Comparison of ENCODE assay signal across 8 cellular contexts in the genomic region with DNA sequence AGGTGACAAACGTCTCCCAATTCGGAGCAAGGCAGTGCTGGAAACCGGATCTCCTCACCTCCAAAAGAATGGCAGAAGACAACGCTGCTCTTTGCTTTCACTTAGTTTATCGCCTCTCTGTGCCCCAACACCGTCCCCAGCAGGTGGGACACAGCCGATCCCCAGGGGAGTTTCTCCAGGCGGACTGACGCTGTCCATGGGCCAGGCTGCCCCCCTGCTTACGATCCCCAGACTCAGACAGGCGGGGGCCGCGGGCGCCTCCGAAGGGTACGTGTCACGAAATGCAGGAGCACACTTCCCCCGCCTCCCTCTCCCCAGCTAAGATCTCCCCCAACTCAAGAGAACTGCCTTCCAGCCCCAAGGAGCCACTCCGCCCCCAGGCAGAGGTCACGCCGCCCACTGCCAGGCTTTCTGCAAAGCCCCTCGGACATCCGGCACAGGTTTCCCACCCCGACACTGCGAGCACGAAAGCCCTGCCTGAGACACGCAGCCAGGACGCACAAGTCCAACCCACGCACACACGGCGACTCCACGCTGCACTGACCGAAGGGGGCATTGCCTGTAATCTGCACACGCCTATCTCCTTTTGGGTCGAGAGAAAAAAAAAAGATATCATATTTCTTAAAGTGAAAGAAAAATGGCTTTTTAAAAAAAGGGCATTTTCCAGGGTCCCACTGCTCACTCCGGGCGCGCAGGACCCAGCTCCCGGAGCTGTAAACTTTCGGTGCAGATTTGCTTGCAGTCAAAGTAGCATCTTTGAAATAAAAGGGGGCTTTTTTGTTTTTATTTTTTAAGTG. TPM values are rescaled to one million over a fixed set of nuclear protein-coding genes. Genes with fewer than 3 reads are reported as not detected.
DNase-seq lines count a peak whose midpoint lies in the region; ATAC-seq and TF ChIP-seq lines count a peak whose summit lies in the region.

No MANE protein-coding gene starts in this region.

- H3K9me3 ChIP-seq in gastroesophageal sphincter = no peaks in the 10 kb centered on the region
- H3K9me3 ChIP-seq in neural cell (ENCODE audit: low read length) = no peaks in the 10 kb centered on the region

- H3K27me3 ChIP-seq in gastroesophageal sphincter (no peaks in the 10 kb centered on the region), neural cell (ENCODE audit: insufficient read depth, low read depth, low read length) (no peaks in the 10 kb centered on the region)

- H3K36me3 Mint-ChIP-seq in activated CD8-positive, alpha-beta T cell treated with anti-CD3 and anti-CD28 coated beads for 36 hours (ENCODE audit: low read depth) = no peaks in the 10 kb centered on the region

- ATAC-seq in activated CD8-positive, alpha-beta T cell treated with anti-CD3 and anti-CD28 coated beads for 36 hours = peak; percentile 22
- ATAC-seq in gastroesophageal sphincter (no peak), GM19324 (IDR thresholded peaks at IDR 0.05; ENCODE audit: low FRiP score, unreplicated experiment) (no peak)

- TF ChIP-seq POLR2A in gastroesophageal sphincter (IDR thresholded peaks at IDR 0.05) = peak in 1 of 2 donors; percentile 34

- H3K9me2 ChIP-seq in neural cell (ENCODE audit: insufficient read depth, low read length) = no peaks in the 10 kb centered on the region

- H3K9ac ChIP-seq in neural cell (ENCODE audit: low read length) = peak overlapping the region; percentile 81

- H3K4me3 ChIP-seq in gastroesophageal sphincter = peak overlapping the region; percentile 86 to 93
- peak overlapping the region; percentile 92 for H3K4me3 ChIP-seq in neural cell (ENCODE audit: low read length)

- peaks cover 0 to 14% of the 10 kb centered on the region in 2 donors for H3K36me3 ChIP-seq in gastroesophageal sphincter
- peaks cover 8% of the 10 kb centered on the region for H3K36me3 ChIP-seq in neural cell (ENCODE audit: insufficient read depth, low read length)

- WGBS in gastroesophageal sphincter (ENCODE audit: low coverage in 1 of 2), 2 donors = 1 to 2% methylated on average over 11 to 18 of the region's 40 CpGs

- H3K27ac Mint-ChIP-seq in activated CD8-positive, alpha-beta T cell treated with anti-CD3 and anti-CD28 coated beads for 36 hours = no peak overlapping the region

- TF ChIP-seq EP300 in gastroesophageal sphincter (IDR thresholded peaks at IDR 0.05) (no peak), neural cell (conservative IDR thresholded peaks at IDR 0.05; ENCODE audit: poor library complexity, severe bottlenecking) (no peak)

- in situ Hi-C loops in KBM-7 (cut with MboI; ENCODE audit: low pct_unique_long_range_greater_than_20kb, low sequenced_read_pairs) = no loop called here

- peaks cover 0 to 48% (median 0%) of the 10 kb centered on the region in 3 donors for H3K4me1 ChIP-seq in gastroesophageal sphincter

- H3K79me2 ChIP-seq in neural cell (replicated peaks; ENCODE audit: insufficient read depth, low read length) = peaks cover 53% of the 10 kb centered on the region

- no peak for TF ChIP-seq CTCF in activated CD8-positive, alpha-beta T cell treated with anti-CD3 and anti-CD28 coated beads for 36 hours (IDR thresholded peaks at IDR 0.05)
- peak in 3 of 4 experiments; percentile 6 to 52 (median 25) for TF ChIP-seq CTCF in gastroesophageal sphincter (IDR thresholded peaks at IDR 0.05)
- TF ChIP-seq CTCF in neural cell (IDR thresholded peaks at IDR 0.05; ENCODE audit: poor library complexity, severe bottlenecking) = peak; percentile 40

- peaks cover 21% of the 10 kb centered on the region for H3K4me1 Mint-ChIP-seq in activated CD8-positive, alpha-beta T cell treated with anti-CD3 and anti-CD28 coated beads for 36 hours (ENCODE audit: low read depth)

- no peaks in the 10 kb centered on the region for H3K9me3 Mint-ChIP-seq in activated CD8-positive, alpha-beta T cell treated with anti-CD3 and anti-CD28 coated beads for 36 hours

- peak overlapping the region; percentile 79 for H3K4me2 ChIP-seq in neural cell (ENCODE audit: low read length)

- H3K27ac ChIP-seq in gastroesophageal sphincter (peak overlapping the region; percentile 91 to 94 (median 92)), neural cell (ENCODE audit: low read length) (no peak overlapping the region)

- peak; percentile 2 for DNase-seq in activated naive CD4-positive, alpha-beta T cell treated with Interleukin-2 at 50 U/mL for 16 hours
- no peak for DNase-seq in activated naive CD4-positive, alpha-beta T cell (lab: John Stamatoyannopoulos, UW)
- peak; percentile 70 for DNase-seq in KBM-7
- DNase-seq in activated CD8-positive, alpha-beta T cell treated with anti-CD3 and anti-CD28 coated beads for 36 hours = peak; percentile 54
- no peak for DNase-seq in epidermal melanocyte (ENCODE audit: insufficient read length, low spot score)

- no peaks in the 10 kb centered on the region for H3F3A ChIP-seq in neural cell (ENCODE audit: insufficient read depth, low read length, poor library complexity, severe bottlenecking)

- CTCF ChIA-PET in activated CD8-positive, alpha-beta T cell treated with anti-CD3 and anti-CD28 coated beads for 36 hours (lab: Charles Lee) = interaction anchor here (0.6 kb wide), 1 partner anchor 40 kb away, joined by 3 read pairs; no protein-coding TSS in a partner anchor

- POLR2A ChIA-PET in activated CD8-positive, alpha-beta T cell treated with anti-CD3 and anti-CD28 coated beads for 36 hours (lab: Charles Lee) = no interaction called here

- no peak overlapping the region for H2AFZ ChIP-seq in neural cell (ENCODE audit: low read depth, low read length)

- intact Hi-C loops in activated CD8-positive, alpha-beta T cell treated with anti-CD3 and anti-CD28 coated beads for 36 hours (cut with micrococcal nuclease) = no loop called here

- H3K27me3 Mint-ChIP-seq in activated CD8-positive, alpha-beta T cell treated with anti-CD3 and anti-CD28 coated beads for 36 hours = peaks cover 29% of the 10 kb centered on the region

- H3K4me3 Mint-ChIP-seq in activated CD8-positive, alpha-beta T cell treated with anti-CD3 and anti-CD28 coated beads for 36 hours = no peak overlapping the region

- TF ChIP-seq RAD21 in neural cell (conservative IDR thresholded peaks at IDR 0.05) = peak; percentile 36

- peaks cover 9% of the 10 kb centered on the region for H4K20me1 ChIP-seq in neural cell (ENCODE audit: insufficient read depth)

TF ChIP-seq in neural cell, 6 proteins besides CTCF, POLR2A, EP300 and RAD21:
- TF ChIP-seq MXI1 (conservative IDR thresholded peaks at IDR 0.05; ENCODE audit: poor library complexity, severe bottlenecking) (peak; percentile 77), EZH2 (IDR thresholded peaks at IDR 0.05; ENCODE audit: borderline replicate concordance, insufficient read depth, low read length, poor library complexity, severe bottlenecking) (no peak), SMC3 (conservative IDR thresholded peaks at IDR 0.05; ENCODE audit: poor library complexity) (peak; percentile 25), REST (IDR thresholded peaks at IDR 0.05; ENCODE audit: borderline replicate concordance) (no peak)
TF ChIP-seq in neural cell: peak in this region for 2.

RNA-seq across cellular contexts. Expression of gene SPRY2, which starts 1.9 kb away (rescaled TPM):
- total RNA-seq in activated CD8-positive, alpha-beta T cell treated with anti-CD3 and anti-CD28 coated beads for 36 hours = 1 to 10 TPM in 1 of 2 experiments, under 1 TPM in 1; 0.90 to 1.3 TPM
- total RNA-seq in gastroesophageal sphincter = 10 to 100 TPM; 32.5 to 49.1 (median 47.9) TPM
- polyA plus RNA-seq in neural cell = 3.7 and 6.0 TPM in 2 replicates
- polyA minus RNA-seq in neural cell = 8.8 and 10.7 TPM in 2 replicates

Comparison
In these comparisons a context has a peak if more than half of its experiments do, and no peak if none do; other contexts are left out.
1. DNase-seq: peak in activated naive CD4-positive, alpha-beta T cell treated with Interleukin-2 at 50 U/mL for 16 hours (single experiment), KBM-7 (single experiment) and activated CD8-positive, alpha-beta T cell treated with anti-CD3 and anti-CD28 coated beads for 36 hours (single experiment); none in activated naive CD4-positive, alpha-beta T cell (0 of 4) and epidermal melanocyte (single experiment).
2. RNA of gene SPRY2, which starts 1.9 kb away (total RNA-seq): 32.5 to 49.1 TPM in gastroesophageal sphincter; 0.90 to 1.3 TPM in activated CD8-positive, alpha-beta T cell treated with anti-CD3 and anti-CD28 coated beads for 36 hours; every median in the first group is over 10 times any median in the second.